Comparison of ENCODE assay signal across 8 cellular contexts in genomic region chr22:49855491-49855911, GRCh38. TPM values are rescaled to one million over a fixed set of nuclear protein-coding genes. Genes with fewer than 3 reads are reported as not detected.
DNase-seq lines count a peak whose midpoint lies in the region; ATAC-seq and TF ChIP-seq lines count a peak whose summit lies in the region.

No MANE protein-coding gene starts in this region.

- H3K4me2 ChIP-seq in mammary epithelial cell (ENCODE audit: insufficient read depth, low read depth, low read length) = peak overlapping the region; percentile 82

- no peak for DNase-seq in CD4-positive, alpha-beta memory T cell
- peak; percentile 63 for DNase-seq in LNCaP clone FGC (ENCODE audit: low read depth)
- peak; percentile 22 for DNase-seq in mammary epithelial cell
- DNase-seq in naive thymus-derived CD8-positive, alpha-beta T cell = no peak
- no peak for DNase-seq in omental fat pad (ENCODE audit: low spot score)
- DNase-seq in islet precursor cell = no peak
- DNase-seq in occipital lobe (lab: John Stamatoyannopoulos, UW) = no peak

- POLR2A ChIA-PET in CD4-positive, alpha-beta memory T cell (lab: Charles Lee; ENCODE audit: partially characterized antibody) = interaction anchor here (1.1 to 4.4 kb wide), 10 partner anchors 13 to 105 kb away, joined by 3 to 39 read pairs (median 5); partner anchors contain the start of genes BRD1 and PIM3
- POLR2A ChIA-PET in naive thymus-derived CD8-positive, alpha-beta T cell (lab: Charles Lee) = interaction anchor here (1.3 to 4.1 kb wide), 3 partner anchors 16 to 69 kb away, joined by 4 to 22 read pairs (median 18); partner anchors contain the start of genes ALG12 and CRELD2

- no TSS peak for BruUV-seq in mammary epithelial cell (replicated peaks; lab: Mats Ljungman, UMichigan)

- no peaks in the 10 kb centered on the region for H3K9me3 ChIP-seq in CD4-positive, alpha-beta memory T cell (ENCODE audit: control insufficient read depth in 1 of 2, low read length in 2 of 2)
- H3K9me3 ChIP-seq in mammary epithelial cell (replicated peaks; ENCODE audit: insufficient read depth, low read length) = no peaks in the 10 kb centered on the region

- H4K20me1 ChIP-seq in mammary epithelial cell (ENCODE audit: insufficient read depth, low read length) = no peaks in the 10 kb centered on the region

- no peak overlapping the region for H3K4me3 ChIP-seq in CD4-positive, alpha-beta memory T cell (ENCODE audit: low read length in 2 of 2)
- peak overlapping the region; percentile 84 for H3K4me3 ChIP-seq in LNCaP clone FGC (ENCODE audit: low read depth, low read length)
- H3K4me3 ChIP-seq in mammary epithelial cell (replicated peaks in 1 of 3; ENCODE audit: insufficient read depth in 1 of 3, low read depth in 2 of 3, low read length in 3 of 3) = peak overlapping the region in 2 of 3 experiments; percentile 63 to 81

- H3K36me3 Mint-ChIP-seq in CD4-positive, alpha-beta memory T cell = peaks cover 0 to 10% of the 10 kb centered on the region in 2 donors
- H3K36me3 Mint-ChIP-seq in naive thymus-derived CD8-positive, alpha-beta T cell = peaks cover 0 to 5% (median 0%) of the 10 kb centered on the region in 3 donors

- peaks cover 28% of the 10 kb centered on the region for H3K4me1 ChIP-seq in CD4-positive, alpha-beta memory T cell (ENCODE audit: insufficient read depth, low read length)
- H3K4me1 ChIP-seq in mammary epithelial cell (ENCODE audit: insufficient read depth, low read length) = peaks cover 14% of the 10 kb centered on the region

- no peaks in the 10 kb centered on the region for H3K27me3 Mint-ChIP-seq in CD4-positive, alpha-beta memory T cell
- peaks cover 0 to 1% (median 0%) of the 10 kb centered on the region in 5 donors for H3K27me3 Mint-ChIP-seq in naive thymus-derived CD8-positive, alpha-beta T cell

- in situ Hi-C loops in mammary epithelial cell (cut with MboI; ENCODE audit: low sequenced_read_pairs in 2 of 2) = no loop called here

- intact Hi-C loops in CD4-positive, alpha-beta memory T cell (cut with micrococcal nuclease) = loop anchor here (2.0 kb wide), 1 partner anchor 15 kb away; no protein-coding TSS in a partner anchor
- intact Hi-C loops in mammary epithelial cell (cut with micrococcal nuclease) = no loop called here

- no peaks in the 10 kb centered on the region for H3K27me3 ChIP-seq in CD4-positive, alpha-beta memory T cell (ENCODE audit: insufficient read depth, low read length)
- H3K27me3 ChIP-seq in mammary epithelial cell (ENCODE audit: insufficient read depth, low read length) = peaks cover 2% of the 10 kb centered on the region

- CTCF ChIA-PET in CD4-positive, alpha-beta memory T cell (lab: Charles Lee; ENCODE audit: partially characterized antibody) = interaction anchor here (0.8 to 1.9 kb wide), 2 partner anchors 61 to 88 kb away, joined by 3 to 4 read pairs; no protein-coding TSS in a partner anchor
- CTCF ChIA-PET in mammary epithelial cell (lab: Charles Lee; ENCODE audit: low non-redundant PET) = no interaction called here

- dilution Hi-C loops in mammary epithelial cell (cut with HindIII; ENCODE audit: low sequenced_read_pairs) = no loop called here

- no peak overlapping the region for H2AFZ ChIP-seq in mammary epithelial cell (ENCODE audit: low read depth, low read length)

- peaks cover 0 to 1% (median 0%) of the 10 kb centered on the region in 8 donors for H3K9me3 Mint-ChIP-seq in CD4-positive, alpha-beta memory T cell
- no peaks in the 10 kb centered on the region for H3K9me3 Mint-ChIP-seq in naive thymus-derived CD8-positive, alpha-beta T cell

- peak overlapping the region; percentile 92 to 96 (median 94) for H3K27ac Mint-ChIP-seq in CD4-positive, alpha-beta memory T cell
- H3K27ac Mint-ChIP-seq in naive thymus-derived CD8-positive, alpha-beta T cell = peak overlapping the region; percentile 91 to 98 (median 95)

- TF ChIP-seq CTCF in LNCaP clone FGC (IDR thresholded peaks at IDR 0.05; ENCODE audit: control insufficient read depth, extremely low read depth, insufficient read depth) (no peak), mammary epithelial cell (conservative IDR thresholded peaks at IDR 0.05 in 1 of 2, IDR thresholded peaks at IDR 0.05 in 1 of 2; ENCODE audit: extremely low read depth in 1 of 2, insufficient read depth in 1 of 2, low read depth in 1 of 2, low read length in 2 of 2) (no peak), omental fat pad (IDR thresholded peaks at IDR 0.05) (no peak)

- H3K9ac ChIP-seq in mammary epithelial cell (ENCODE audit: insufficient read depth, low read length) = no peak overlapping the region

- 82% methylated on average over 7 of the region's 8 CpGs for WGBS in mammary epithelial cell (ENCODE audit: low coverage, missing lambda C conversion rate)

- peak overlapping the region; percentile 92 to 97 (median 94) for H3K4me3 Mint-ChIP-seq in CD4-positive, alpha-beta memory T cell
- H3K4me3 Mint-ChIP-seq in naive thymus-derived CD8-positive, alpha-beta T cell = peak overlapping the region; percentile 84 to 98 (median 94)

- no peak for ATAC-seq in naive thymus-derived CD8-positive, alpha-beta T cell
- no peak for ATAC-seq in HG02981 (IDR thresholded peaks at IDR 0.05; ENCODE audit: unreplicated experiment)
- no peak for ATAC-seq in omental fat pad (ENCODE audit: low FRiP score)

- H3K27ac ChIP-seq in CD4-positive, alpha-beta memory T cell (ENCODE audit: low read depth, low read length) = peak overlapping the region; percentile 1
- H3K27ac ChIP-seq in mammary epithelial cell (ENCODE audit: insufficient read depth, low read depth, low read length) = no peak overlapping the region

- H3K4me1 Mint-ChIP-seq in CD4-positive, alpha-beta memory T cell = peaks cover 35 to 67% (median 55%) of the 10 kb centered on the region in 4 donors
- H3K4me1 Mint-ChIP-seq in naive thymus-derived CD8-positive, alpha-beta T cell = peaks cover 43 to 63% (median 55%) of the 10 kb centered on the region in 4 donors

- H3K79me2 ChIP-seq in mammary epithelial cell (ENCODE audit: insufficient read depth, low read length) = peaks cover 64% of the 10 kb centered on the region

- H3K36me3 ChIP-seq in CD4-positive, alpha-beta memory T cell (ENCODE audit: insufficient read depth, low read length) = no peaks in the 10 kb centered on the region
- no peaks in the 10 kb centered on the region for H3K36me3 ChIP-seq in mammary epithelial cell (ENCODE audit: insufficient read depth, low read length)

RNA-seq across cellular contexts. Expression of gene ZBED4, which starts 1.9 kb away (rescaled TPM):
- total RNA-seq in CD4-positive, alpha-beta memory T cell = 10 to 100 TPM; 17.7 to 18.6 TPM
- polyA plus RNA-seq in CD4-positive, alpha-beta memory T cell = 10 to 100 TPM in 1 of 2 donors, 1 to 10 TPM in 1; 6.7 to 10.0 TPM
- total RNA-seq in mammary epithelial cell (10 to 100 TPM; 16.8 to 20.7 TPM), omental fat pad (10 to 100 TPM; 10.0 to 21.6 (median 11.4) TPM), occipital lobe (24.2 TPM)
- 6.3 TPM for polyA plus RNA-seq in mammary epithelial cell
- 19.3 TPM for polyA minus RNA-seq in mammary epithelial cell
- 10 to 100 TPM; 17.6 to 18.1 TPM for total RNA-seq in naive thymus-derived CD8-positive, alpha-beta T cell
- 10 to 100 TPM in 1 of 3 donors, 1 to 10 TPM in 2; 5.5 to 11.4 (median 8.1) TPM for polyA plus RNA-seq in naive thymus-derived CD8-positive, alpha-beta T cell

RNA-seq across cellular contexts. Expression of gene BRD1, which starts 27.8 kb away (rescaled TPM):
- 10 to 100 TPM; 84.0 to 88.1 TPM for total RNA-seq in CD4-positive, alpha-beta memory T cell
- 1 to 10 TPM in 1 of 2 donors, under 1 TPM in 1; 0.94 to 5.1 TPM for polyA plus RNA-seq in CD4-positive, alpha-beta memory T cell
- 10 to 100 TPM; 25.5 to 26.9 TPM for total RNA-seq in mammary epithelial cell
- 4.5 TPM for polyA plus RNA-seq in mammary epithelial cell
- 5.3 TPM for polyA minus RNA-seq in mammary epithelial cell
- 10 to 100 TPM; 80.9 to 86.8 TPM for total RNA-seq in naive thymus-derived CD8-positive, alpha-beta T cell
- polyA plus RNA-seq in naive thymus-derived CD8-positive, alpha-beta T cell = 1 to 10 TPM; 1.9 to 3.7 (median 2.2) TPM
- 10 to 100 TPM; 21.0 to 57.3 (median 33.8) TPM for total RNA-seq in omental fat pad
- total RNA-seq in occipital lobe = 44.0 TPM

Comparison
In these comparisons a context has a peak if more than half of its experiments do, and no peak if none do; other contexts are left out.
1. DNase-seq: peak in LNCaP clone FGC (single experiment) and mammary epithelial cell (single experiment); none in CD4-positive, alpha-beta memory T cell (0 of 5), naive thymus-derived CD8-positive, alpha-beta T cell (0 of 10), omental fat pad (single experiment), islet precursor cell (single experiment) and occipital lobe (single experiment).
2. H3K4me3 ChIP-seq: peak in LNCaP clone FGC (single experiment) and mammary epithelial cell (2 of 3); none in CD4-positive, alpha-beta memory T cell (0 of 2).